Comparison of ENCODE assay signal across 8 cellular contexts in genomic region chr12:9646794-9647622, GRCh38. TPM values are rescaled to one million over a fixed set of nuclear protein-coding genes. Genes with fewer than 3 reads are reported as not detected.
DNase-seq lines count a peak whose midpoint lies in the region; FAIRE-seq and TF ChIP-seq lines count a peak whose summit lies in the region.

No MANE protein-coding gene starts in this region.

- H3K27ac Mint-ChIP-seq in astrocyte (ENCODE audit: unreplicated experiment) = peak overlapping the region; percentile 96

- FAIRE-seq in astrocyte (lab: Jason Lieb, UNC) = no peak

- peaks cover 4% of the 10 kb centered on the region for H3K36me3 Mint-ChIP-seq in astrocyte (ENCODE audit: low read depth, unreplicated experiment)

- H3K9ac ChIP-seq in HUES48 (ENCODE audit: low read depth, low read length) (peak overlapping the region; percentile 72), astrocyte (ENCODE audit: low read length) (peak overlapping the region; percentile 90), liver (ENCODE audit: low read depth in 1 of 2, low read length in 2 of 2) (peak overlapping the region in 1 of 2 donors; percentile 75)

- WGBS in liver = 67% methylated on average over 9 of the region's 9 CpGs

- H3K4me3 ChIP-seq in AG04450 (ENCODE audit: low read depth, low read length) (peak overlapping the region; percentile 79), HUES48 (ENCODE audit: low read depth, low read length) (peak overlapping the region; percentile 87), astrocyte (ENCODE audit: insufficient read depth, low read depth, low read length) (peak overlapping the region; percentile 70), liver (ENCODE audit: low read depth in 1 of 3, low read length in 3 of 3) (no peak overlapping the region), vagina (peak overlapping the region; percentile 75 to 93)

- H2AFZ ChIP-seq in astrocyte (ENCODE audit: low read depth, low read length) = peak overlapping the region; percentile 92

- peaks cover 7% of the 10 kb centered on the region for H3K9me3 Mint-ChIP-seq in astrocyte (ENCODE audit: unreplicated experiment)

- CTCF ChIA-PET in AG04450 (lab: Charles Lee) = interaction anchor here (1.0 to 1.8 kb wide), 4 partner anchors 12 to 757 kb away, joined by 3 to 11 read pairs (median 4); no protein-coding TSS in a partner anchor

- no peaks in the 10 kb centered on the region; the same call in 1 of the 2 replicates for H3K9me3 ChIP-seq in AG04450 (ENCODE audit: control insufficient read depth, insufficient read depth, low read length)
- H3K9me3 ChIP-seq in HUES48 (ENCODE audit: control insufficient read depth, insufficient read depth, low read length) = 0 out of 2 replicates have a peak, but pooled peaks cover 5% of the 10 kb centered on the region
- no peaks in the 10 kb centered on the region for H3K9me3 ChIP-seq in astrocyte (ENCODE audit: insufficient read depth, low read depth, low read length)
- H3K9me3 ChIP-seq in liver (ENCODE audit: control insufficient read depth in 4 of 4, low read length in 3 of 4) = no peaks in the 10 kb centered on the region
- no peaks in the 10 kb centered on the region for H3K9me3 ChIP-seq in vagina

- no peak for TF ChIP-seq POLR2A in vagina (IDR thresholded peaks at IDR 0.05)

- H3K4me1 Mint-ChIP-seq in astrocyte (ENCODE audit: low read depth, unreplicated experiment) = peaks cover 28% of the 10 kb centered on the region

- intact Hi-C loops in vagina (cut with DNase I) = no loop called here

- POLR2A ChIA-PET in AG04450 (lab: Yijun Ruan, JAX) = no interaction called here

- peaks cover 20% of the 10 kb centered on the region for H3K79me2 ChIP-seq in astrocyte (ENCODE audit: insufficient read depth, low read length)

- no peak for TF ChIP-seq CTCF in AG04450 (IDR thresholded peaks at IDR 0.05; ENCODE audit: low read depth, low read length)
- no peak for TF ChIP-seq CTCF in astrocyte (IDR thresholded peaks at IDR 0.05; ENCODE audit: insufficient read depth, low read depth, low read length)
- no peak for TF ChIP-seq CTCF in liver (IDR thresholded peaks at IDR 0.05; ENCODE audit: low read depth, low read length, missing input control)
- no peak for TF ChIP-seq CTCF in vagina (IDR thresholded peaks at IDR 0.05)

- no peaks in the 10 kb centered on the region for H4K20me1 ChIP-seq in astrocyte (ENCODE audit: insufficient read depth, low read length)

- peak overlapping the region; percentile 83 for H3K27ac ChIP-seq in AG04450 (ENCODE audit: low read depth, low read length)
- peak overlapping the region; percentile 93 for H3K27ac ChIP-seq in HUES48 (ENCODE audit: low read depth, low read length)
- H3K27ac ChIP-seq in astrocyte (ENCODE audit: low read depth, low read length) = peak overlapping the region; percentile 74
- peak overlapping the region; percentile 74 to 75 for H3K27ac ChIP-seq in liver (ENCODE audit: low read depth in 1 of 2, low read length in 2 of 2)
- peak overlapping the region; percentile 94 for H3K27ac ChIP-seq in vagina

- H3K27me3 ChIP-seq in AG04450 (ENCODE audit: control insufficient read depth, insufficient read depth, low read length) (no peaks in the 10 kb centered on the region), HUES48 (ENCODE audit: control insufficient read depth, insufficient read depth, low read length) (no peaks in the 10 kb centered on the region), astrocyte (ENCODE audit: insufficient read depth, low read length) (no peaks in the 10 kb centered on the region), liver (ENCODE audit: control insufficient read depth in 4 of 4, insufficient read depth in 4 of 4, low read length in 3 of 4) (no peaks in the 10 kb centered on the region), vagina (no peaks in the 10 kb centered on the region)

- H3K4me3 Mint-ChIP-seq in astrocyte (ENCODE audit: unreplicated experiment) = peak overlapping the region; percentile 80

- no peak for TF ChIP-seq RAD21 in liver (IDR thresholded peaks at IDR 0.05)

- DNase-seq in AG04450 (ENCODE audit: low read depth, low spot score) (no peak), astrocyte (ENCODE audit: low read depth) (peak; percentile 55), vagina (ENCODE audit: extremely low spot score in 2 of 2) (no peak), HuH-7 (ENCODE audit: low spot score) (no peak), NCI-H2196 (lab: John Stamatoyannopoulos, UW; ENCODE audit: unreplicated experiment) (no peak), NCI-H2081 (lab: John Stamatoyannopoulos, UW) (no peak)

- H3K4me1 ChIP-seq in HUES48 (ENCODE audit: control insufficient read depth, insufficient read depth, low read length) (peaks cover 41% of the 10 kb centered on the region), astrocyte (ENCODE audit: insufficient read depth, low read length) (peaks cover 23% of the 10 kb centered on the region), liver (ENCODE audit: control insufficient read depth in 4 of 4, insufficient read depth in 4 of 4, low read length in 3 of 4) (peaks cover 3 to 12% (median 8%) of the 10 kb centered on the region in 4 donors), vagina (peaks cover 34% of the 10 kb centered on the region)

- H3K4me2 ChIP-seq in astrocyte (ENCODE audit: low read length) = peak overlapping the region; percentile 97

- no peaks in the 10 kb centered on the region for H3K36me3 ChIP-seq in HUES48 (ENCODE audit: control insufficient read depth, insufficient read depth, low read length)
- H3K36me3 ChIP-seq in astrocyte (ENCODE audit: insufficient read depth, low read length) = no peaks in the 10 kb centered on the region
- no peaks in the 10 kb centered on the region for H3K36me3 ChIP-seq in liver (ENCODE audit: control insufficient read depth in 4 of 4, insufficient read depth in 3 of 4, low read depth in 1 of 4, low read length in 3 of 4)
- H3K36me3 ChIP-seq in vagina = no peaks in the 10 kb centered on the region

- H3K27me3 Mint-ChIP-seq in astrocyte (ENCODE audit: low read depth, unreplicated experiment) = no peaks in the 10 kb centered on the region

TF ChIP-seq in liver, 16 proteins besides CTCF, POLR2A, EP300 and RAD21:
- TF ChIP-seq NR2F2 (IDR thresholded peaks at IDR 0.05) (no peak), HNF4A (conservative IDR thresholded peaks at IDR 0.05) (no peak), JUND (IDR thresholded peaks at IDR 0.05) (no peak), REST (IDR thresholded peaks at IDR 0.05) (no peak), EGR1 (IDR thresholded peaks at IDR 0.05; ENCODE audit: low read depth in 2 of 2) (no peak), TAF1 (conservative IDR thresholded peaks at IDR 0.05) (no peak), HNF4G (IDR thresholded peaks at IDR 0.05) (no peak), MAX (IDR thresholded peaks at IDR 0.05) (no peak)

RNA-seq across cellular contexts. Expression of gene CLEC2D, which starts 22.5 kb away (rescaled TPM):
- polyA plus RNA-seq in AG04450 (2011; rRNA removed) (2.3 and 2.4 TPM in 2 replicates), liver (1 to 10 TPM in 1 of 2 donors, under 1 TPM in 1; 0.16 to 2.8 TPM)
- 1.8 and 2.8 TPM in 2 replicates for polyA minus RNA-seq in AG04450 (2011; rRNA and poly(A)+ RNA removed)
- total RNA-seq in astrocyte (3.2 and 4.7 TPM in 2 replicates), liver (1 to 10 TPM; 3.1 to 3.7 TPM), vagina (13.5 TPM)

RNA-seq across cellular contexts. Expression of gene KLRB1, which starts 39.3 kb away (rescaled TPM):
- polyA plus RNA-seq in AG04450 (2011; rRNA removed) (not detected in 2 replicates), liver (1 to 10 TPM in 1 of 2 donors, under 1 TPM in 1; 0.53 to 1.2 TPM)
- not detected in 2 replicates for polyA minus RNA-seq in AG04450 (2011; rRNA and poly(A)+ RNA removed)
- total RNA-seq in astrocyte (not detected in 2 replicates), liver (1 to 10 TPM in 1 of 2 donors, under 1 TPM in 1; 0.75 to 1.2 TPM), vagina (1.5 TPM)

Comparison
In these comparisons a context has a peak if more than half of its experiments do, and no peak if none do; other contexts are left out.
1. H3K4me3 ChIP-seq: peak in AG04450 (single experiment), HUES48 (single experiment), astrocyte (single experiment) and vagina (2 of 2); none in liver (0 of 3).
2. Peak in every context shown above with its lines, with median percentiles within 50 percentile points of each other: H3K27ac ChIP-seq.